In genomic region chr3:194089357-194090177, GRCh38 we compare ENCODE assay signal across 8 cellular contexts. TPM values are rescaled to one million over a fixed set of nuclear protein-coding genes. Genes with fewer than 3 reads are reported as not detected.
A peak's percentile ranks its signal among the peaks of the same experiment; 100 is the strongest.
DNase-seq lines count a peak whose midpoint lies in the region; ATAC-seq and TF ChIP-seq lines count a peak whose summit lies in the region.

No MANE protein-coding gene starts in this region.

- H3K9me3 ChIP-seq in PC-3 (ENCODE audit: low read length) (no peaks in the 10 kb centered on the region), transverse colon (no peaks in the 10 kb centered on the region)
- no peaks in the 10 kb centered on the region for H3K9me3 ChIP-seq in effector memory CD4-positive, alpha-beta T cell (ENCODE audit: control insufficient read depth, low read length)

- H2AFZ ChIP-seq in PC-3 (ENCODE audit: low read length), result no peak overlapping the region

- BruUV-seq in PC-3 (replicated peaks; lab: Mats Ljungman, UMichigan), result TSS peak; percentile 97

- CTCF ChIA-PET in PC-3 (lab: Charles Lee), result interaction anchor here (0.7 kb wide), 1 partner anchor 43 kb away, joined by 3 read pairs; no protein-coding TSS in a partner anchor

- ATAC-seq in activated naive CD4-positive, alpha-beta T cell treated with anti-CD3 and anti-CD28 coated beads, Interleukin-2, amount 50 U/mL, for 72 hours, result peak; percentile 89
- peak; percentile 57 for ATAC-seq in HG03095 (IDR thresholded peaks at IDR 0.05; ENCODE audit: unreplicated experiment)
- peak; percentile 88 for ATAC-seq in PC-3

- no peaks in the 10 kb centered on the region for H3K27me3 ChIP-seq in PC-3 (ENCODE audit: low read length)
- H3K27me3 ChIP-seq in transverse colon, result no peaks in the 10 kb centered on the region
- no peaks in the 10 kb centered on the region for H3K27me3 ChIP-seq in effector memory CD4-positive, alpha-beta T cell (replicated peaks; ENCODE audit: control insufficient read depth, insufficient read depth, low read length, poor library complexity, severe bottlenecking)

- no peak for TF ChIP-seq POLR2A in transverse colon (IDR thresholded peaks at IDR 0.05)

- in situ Hi-C loops in transverse colon (cut with MboI; ENCODE audit: low pct_ligation_motif_present in 1 of 4, low pct_unique_long_range_greater_than_20kb in 1 of 4, low sequenced_read_pairs in 3 of 4), result no loop called here

- no peaks in the 10 kb centered on the region for H3K9me2 ChIP-seq in PC-3 (replicated peaks; ENCODE audit: low read length)

- H3K27ac ChIP-seq in PC-3 (ENCODE audit: low read length) (peak overlapping the region; percentile 73), transverse colon (peak overlapping the region; percentile 13 to 41 (median 36))
- no peak overlapping the region for H3K27ac ChIP-seq in effector memory CD4-positive, alpha-beta T cell (ENCODE audit: insufficient read depth, low read length, poor library complexity, severe bottlenecking)

- H3K4me1 ChIP-seq in PC-3 (ENCODE audit: insufficient read depth, low read length) (peaks cover 39% of the 10 kb centered on the region), transverse colon (peaks cover 0 to 4% (median 2%) of the 10 kb centered on the region in 4 donors)
- H3K4me1 ChIP-seq in effector memory CD4-positive, alpha-beta T cell (ENCODE audit: control insufficient read depth, insufficient read depth, low read length, poor library complexity, severe bottlenecking), result no peaks in the 10 kb centered on the region

- peaks cover 4% of the 10 kb centered on the region for H3F3A ChIP-seq in PC-3 (ENCODE audit: low read length, unreplicated experiment)

- H3K27ac Mint-ChIP-seq in activated naive CD4-positive, alpha-beta T cell treated with anti-CD3 and anti-CD28 coated beads, Interleukin-2, amount 50 U/mL, for 72 hours, result no peak overlapping the region

- H3K4me3 ChIP-seq in PC-3 (ENCODE audit: low read length) (0 out of 2 replicates have a peak overlapping the region, but pooled peaks have one; percentile 21), transverse colon (no peak overlapping the region)
- no peak overlapping the region for H3K4me3 ChIP-seq in effector memory CD4-positive, alpha-beta T cell (ENCODE audit: insufficient read depth, low read depth, low read length, poor library complexity, severe bottlenecking)

- no peaks in the 10 kb centered on the region for H3K79me2 ChIP-seq in PC-3 (ENCODE audit: low read length)

- DNase-seq in activated naive CD4-positive, alpha-beta T cell treated with anti-CD3 and anti-CD28 coated beads, Interleukin-2, amount 50 U/mL, for 72 hours (ENCODE audit: low spot score in 2 of 2), result peak in 1 of 2 donors; percentile 59
- no peak for DNase-seq in activated naive CD4-positive, alpha-beta T cell (lab: John Stamatoyannopoulos, UW)
- DNase-seq in PC-3 (peak; percentile 99), dermis microvascular lymphatic vessel endothelial cell (ENCODE audit: low read depth in 2 of 2) (peak; percentile 63 to 100), mesenteric fat pad (ENCODE audit: low spot score) (peak; percentile 93), transverse colon (peak; percentile 63)
- no peak for DNase-seq in effector memory CD4-positive, alpha-beta T cell

- peak overlapping the region; percentile 67 for H3K4me2 ChIP-seq in PC-3 (ENCODE audit: low read length)

- no peaks in the 10 kb centered on the region for H3K36me3 Mint-ChIP-seq in activated naive CD4-positive, alpha-beta T cell treated with anti-CD3 and anti-CD28 coated beads, Interleukin-2, amount 50 U/mL, for 72 hours

- intact Hi-C loops in PC-3 (cut with micrococcal nuclease) (loop anchor here (1.0 to 2.0 kb wide), 6 partner anchors 15 to 217 kb away; partner anchors contain the start of gene HES1), transverse colon (cut with DNase I; ENCODE audit: low total_unique reads) (loop anchor here (10.0 kb wide), 1 partner anchor 225 kb away; no protein-coding TSS in a partner anchor)

- TF ChIP-seq EP300 in transverse colon (IDR thresholded peaks at IDR 0.05; ENCODE audit: low read depth), result no peak

- H3K36me3 ChIP-seq in PC-3 (ENCODE audit: low read depth, low read length) (no peaks in the 10 kb centered on the region), transverse colon (no peaks in the 10 kb centered on the region)
- H3K36me3 ChIP-seq in effector memory CD4-positive, alpha-beta T cell (ENCODE audit: control insufficient read depth, insufficient read depth, low read length), result no peaks in the 10 kb centered on the region

- WGBS in transverse colon (ENCODE audit: low coverage in 1 of 2), 2 donors, result 50 to 62% methylated on average over 1 to 14 of the region's 18 CpGs

- POLR2A ChIA-PET in PC-3 (lab: Charles Lee; ENCODE audit: unreplicated experiment), result interaction anchor here (0.5 to 2.8 kb wide), 13 partner anchors 23 to 623 kb away, joined by 3 to 26 read pairs (median 4); partner anchors contain the start of gene HES1

- H3K9ac ChIP-seq in PC-3 (ENCODE audit: low read length), result peak overlapping the region; percentile 37

- no peak for TF ChIP-seq CTCF in PC-3 (conservative IDR thresholded peaks at IDR 0.05; ENCODE audit: low read depth, low read length)
- TF ChIP-seq CTCF in transverse colon (IDR thresholded peaks at IDR 0.05), result no peak

- no peaks in the 10 kb centered on the region for H3K9me3 Mint-ChIP-seq in activated naive CD4-positive, alpha-beta T cell treated with anti-CD3 and anti-CD28 coated beads, Interleukin-2, amount 50 U/mL, for 72 hours

- H4K20me1 ChIP-seq in PC-3 (ENCODE audit: low read length), result no peaks in the 10 kb centered on the region

RNA-seq across cellular contexts. Expression of gene HES1, which starts 46.4 kb away (rescaled TPM):
- total RNA-seq in activated naive CD4-positive, alpha-beta T cell treated with anti-CD3 and anti-CD28 coated beads, Interleukin-2, amount 50 U/mL, for 72 hours, result 1 to 10 TPM in 1 of 2 donors, not detected in 1; 2.5 TPM
- 852 and 906 TPM in 2 replicates for total RNA-seq in PC-3 (2014; rRNA removed)
- total RNA-seq in dermis microvascular lymphatic vessel endothelial cell, result 48.8 and 71.8 TPM in 2 replicates
- total RNA-seq in mesenteric fat pad, result 38.9 TPM
- total RNA-seq in transverse colon, result 100 to 1,000 TPM in 2 of 4 donors, 10 to 100 TPM in 2; 89.9 to 196 (median 104) TPM

Comparison
In these comparisons a context has a peak if more than half of its experiments do, and no peak if none do; other contexts are left out.
1. DNase-seq: peak in PC-3 (single experiment), dermis microvascular lymphatic vessel endothelial cell (2 of 2), mesenteric fat pad (single experiment) and transverse colon (single experiment); none in activated naive CD4-positive, alpha-beta T cell (0 of 4) and effector memory CD4-positive, alpha-beta T cell (0 of 3).
2. RNA of gene HES1, which starts 46.4 kb away (total RNA-seq): 852 to 906 TPM in PC-3, 89.9 to 196 TPM in transverse colon, 48.8 to 71.8 TPM in dermis microvascular lymphatic vessel endothelial cell and 38.9 TPM in mesenteric fat pad (single experiment); 2.5 TPM in activated naive CD4-positive, alpha-beta T cell treated with anti-CD3 and anti-CD28 coated beads, Interleukin-2, amount 50 U/mL, for 72 hours; every median in the first group is over 10 times any median in the second.
3. Peak in every context shown above with its lines, with median percentiles within 50 percentile points of each other: ATAC-seq.